Comparison of ENCODE assay signal across 1 cellular context in genomic region chr5:179550511-179551342, GRCh38.
TF ChIP-seq lines count a peak whose summit lies in the region.

Gene RUFY1 (plus strand): TSS chr5:179550554. CDS start chr5:179550570, 16 bp downstream.

TF ChIP-seq in HepG2, 621 proteins besides CTCF, POLR2A, EP300 and RAD21 (continued from another document and continues in another):
- TF ChIP-seq HIC2 (CRISPR knock-in tag; IDR thresholded peaks at IDR 0.05; ENCODE audit: low read depth) (no peak; the same call in 1 of the 2 replicates), TAF1 (CRISPR knock-in tag; IDR thresholded peaks at IDR 0.05) (peak; percentile 71; the same call in 1 of the 2 replicates), TBX2 (CRISPR knock-in tag; IDR thresholded peaks at IDR 0.05; ENCODE audit: borderline replicate concordance) (peak; percentile 25; the same call in 1 of the 2 replicates), MED8 (CRISPR knock-in tag; IDR thresholded peaks at IDR 0.05; ENCODE audit: insufficient replicate concordance) (no peak), HIVEP1 (CRISPR knock-in tag; IDR thresholded peaks at IDR 0.05) (no peak), MEIS2 (CRISPR knock-in tag; IDR thresholded peaks at IDR 0.05) (peak; percentile 25; the same call in 1 of the 2 replicates), NFIB (CRISPR knock-in tag; IDR thresholded peaks at IDR 0.05; ENCODE audit: borderline replicate concordance) (no peak), MTA1 (CRISPR knock-in tag; IDR thresholded peaks at IDR 0.05; ENCODE audit: borderline replicate concordance) (peak; percentile 19; the same call in 1 of the 2 replicates), SALL1 (CRISPR knock-in tag; IDR thresholded peaks at IDR 0.05) (peak; percentile 33), SIN3B (IDR thresholded peaks at IDR 0.05; ENCODE audit: low read length) (peak; percentile 49; the same call in 1 of the 2 replicates), MXI1 (IDR thresholded peaks at IDR 0.05; ENCODE audit: borderline replicate concordance, low read depth, low read length) (peak; percentile 36; the same call in 2 of the 3 replicates), KAT8 (CRISPR knock-in tag; IDR thresholded peaks at IDR 0.05) (peak; percentile 41; the same call in 1 of the 2 replicates), ZNF687 (CRISPR knock-in tag; IDR thresholded peaks at IDR 0.05) (peak; percentile 67), ZNF598 (CRISPR knock-in tag; IDR thresholded peaks at IDR 0.05; ENCODE audit: borderline replicate concordance) (no peak), HHEX (CRISPR knock-in tag; IDR thresholded peaks at IDR 0.05) (no peak), JDP2 (CRISPR knock-in tag; IDR thresholded peaks at IDR 0.05; ENCODE audit: borderline replicate concordance) (no peak), HDAC6 (IDR thresholded peaks at IDR 0.05; ENCODE audit: low read depth, low read length) (no peak), ZMYM4 (CRISPR knock-in tag; IDR thresholded peaks at IDR 0.05) (peak; percentile 32; the same call in 1 of the 2 replicates), KDM5B (CRISPR knock-in tag; IDR thresholded peaks at IDR 0.05; ENCODE audit: borderline replicate concordance) (peak; percentile 13; the same call in 1 of the 2 replicates), ASH2L (IDR thresholded peaks at IDR 0.05; ENCODE audit: insufficient read length, low read depth, low read length) (peak; percentile 61), SP4 (CRISPR knock-in tag; IDR thresholded peaks at IDR 0.05) (peak; percentile 67; the same call in 1 of the 2 replicates), AGO2 (optimal IDR thresholded peaks at IDR 0.05; ENCODE audit: low read depth, low read length) (peak; percentile 81), NFKB2 (CRISPR knock-in tag; IDR thresholded peaks at IDR 0.05; ENCODE audit: borderline replicate concordance) (no peak; the same call in 1 of the 2 replicates), ZNF710 (CRISPR knock-in tag; IDR thresholded peaks at IDR 0.05; ENCODE audit: borderline replicate concordance) (no peak), REPIN1 (CRISPR knock-in tag; IDR thresholded peaks at IDR 0.05; ENCODE audit: borderline replicate concordance, low read depth) (no peak), ATAD3A (CRISPR knock-in tag; IDR thresholded peaks at IDR 0.05) (no peak), ZNF230 (CRISPR knock-in tag; IDR thresholded peaks at IDR 0.05) (0 out of 2 replicates have a peak, but pooled peaks have one; percentile 15), GTF2F1 (IDR thresholded peaks at IDR 0.05; ENCODE audit: low read length) (no peak), DNMT1 (CRISPR knock-in tag; IDR thresholded peaks at IDR 0.05) (peak; percentile 35; the same call in 1 of the 2 replicates), ZNF552 (CRISPR knock-in tag; IDR thresholded peaks at IDR 0.05; ENCODE audit: borderline replicate concordance) (0 out of 2 replicates have a peak, but pooled peaks have one; percentile 29), ZNF709 (CRISPR knock-in tag; IDR thresholded peaks at IDR 0.05) (peak; percentile 45; the same call in 1 of the 2 replicates), ARID4A (CRISPR knock-in tag; IDR thresholded peaks at IDR 0.05; ENCODE audit: borderline replicate concordance) (peak; percentile 47; the same call in 1 of the 2 replicates), ZNF691 (CRISPR knock-in tag; IDR thresholded peaks at IDR 0.05; ENCODE audit: borderline replicate concordance, low read depth) (peak; percentile 67), PHF5A (CRISPR knock-in tag; IDR thresholded peaks at IDR 0.05; ENCODE audit: low read depth, unreplicated experiment) (no peak), TCF12 (IDR thresholded peaks at IDR 0.05) (no peak), TCF12 (CRISPR knock-in tag; IDR thresholded peaks at IDR 0.05) (0 out of 2 replicates have a peak, but pooled peaks have one; percentile 49), THAP11 (CRISPR knock-in tag; IDR thresholded peaks at IDR 0.05) (no peak), ARNT (IDR thresholded peaks at IDR 0.05) (no peak), ZNF768 (CRISPR knock-in tag; IDR thresholded peaks at IDR 0.05) (peak; percentile 12; the same call in 1 of the 2 replicates), THAP8 (CRISPR knock-in tag; IDR thresholded peaks at IDR 0.05; ENCODE audit: borderline replicate concordance) (no peak), TBL1XR1 (IDR thresholded peaks at IDR 0.05; ENCODE audit: borderline replicate concordance, low read length, partially characterized antibody) (peak; percentile 45), TFE3 (CRISPR knock-in tag; IDR thresholded peaks at IDR 0.05) (0 out of 2 replicates have a peak, but pooled peaks have one; percentile 34), MYC (CRISPR knock-in tag; IDR thresholded peaks at IDR 0.05; ENCODE audit: borderline replicate concordance) (peak; percentile 72; the same call in 1 of the 2 replicates), PAX8 (CRISPR knock-in tag; IDR thresholded peaks at IDR 0.05; ENCODE audit: borderline replicate concordance) (no peak)
